Comparison of ENCODE assay signal across 1 cellular context in genomic region chr14:104868811-104869572, GRCh38.
TF ChIP-seq lines count a peak whose summit lies in the region.

No MANE protein-coding gene starts in this region.

TF ChIP-seq in H1, 55 proteins besides CTCF, POLR2A, EP300 and RAD21:
- TF ChIP-seq KDM1A (IDR thresholded peaks at IDR 0.05; ENCODE audit: borderline replicate concordance, low read length) (no peak), POU5F1 (IDR thresholded peaks at IDR 0.05; ENCODE audit: low read depth, low read length) (no peak), PHF8 (conservative IDR thresholded peaks at IDR 0.05; ENCODE audit: low read depth, low read length) (no peak), ATF2 (IDR thresholded peaks at IDR 0.05; ENCODE audit: low read length) (no peak)
